10 cellular contexts compared by ENCODE assay signal in the genomic region with DNA sequence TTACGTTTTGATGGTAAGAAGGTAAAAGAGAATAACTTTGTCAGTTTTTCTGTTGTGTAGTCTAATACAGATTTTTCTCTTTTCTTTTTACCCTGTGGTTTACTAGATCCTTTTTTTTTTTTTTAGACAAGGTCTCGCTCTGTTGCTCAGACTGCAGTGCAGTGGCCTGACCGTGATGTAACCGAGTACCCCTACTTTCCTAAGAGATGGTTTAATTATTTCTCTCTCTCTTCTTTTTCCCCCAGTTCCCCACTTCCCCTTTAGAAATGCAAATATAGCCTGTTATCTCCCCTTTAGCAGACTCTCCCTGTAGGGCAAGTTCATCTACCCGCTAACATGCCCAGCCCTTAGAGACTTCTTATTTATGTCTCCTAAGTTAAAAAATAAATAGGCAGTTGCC. TPM values are rescaled to one million over a fixed set of nuclear protein-coding genes. Genes with fewer than 3 reads are reported as not detected.
DNase-seq lines count a peak whose midpoint lies in the region; ATAC-seq, FAIRE-seq and TF ChIP-seq lines count a peak whose summit lies in the region.
"Had no signal": no experiment of that assay in that cellular context is flagged by ENCODE, and none has a peak within 500 bp of the region (broad histone marks: within the 10 kb centered on the region; RNA-seq: fewer than 3 reads in every experiment).

No MANE protein-coding gene starts in this region.

- no peak for FAIRE-seq in kidney (lab: Jason Lieb, UNC)

- H3K36me3 ChIP-seq in iPS-20b (ENCODE audit: insufficient read depth, low read depth, low read length) (no peaks in the 10 kb centered on the region), kidney (ENCODE audit: control insufficient read depth in 1 of 2, insufficient read depth in 2 of 2, low read length in 2 of 2) (no peaks in the 10 kb centered on the region)

- H3K27ac ChIP-seq in iPS-20b (ENCODE audit: low read length) (no peak overlapping the region), kidney (ENCODE audit: low read depth in 2 of 2, low read length in 2 of 2) (no peak overlapping the region)
- H3K27ac ChIP-seq: parathyroid adenoma, PC-9 had no signal

- intact Hi-C loops in kidney (cut with DNase I): no loop called here
- intact Hi-C loops in lower leg skin (cut with DNase I; ENCODE audit: low total_unique reads): no loop called here

- peaks cover 31% of the 10 kb centered on the region for H3K4me1 ChIP-seq in iPS-20b (ENCODE audit: insufficient read depth, low read length)
- H3K4me1 ChIP-seq in kidney (ENCODE audit: control insufficient read depth in 1 of 2, insufficient read depth in 1 of 2, low read depth in 1 of 2, low read length in 2 of 2): peaks cover 0 to 6% of the 10 kb centered on the region in 2 donors
- H3K4me1 ChIP-seq: parathyroid adenoma had no signal

- DNase-seq in NCI-H524 treated with DMSO at 0.1 percent for 48 hours (lab: John Stamatoyannopoulos, UW): no peak
- DNase-seq in kidney: no peak
- DNase-seq in lower leg skin (ENCODE audit: low spot score in 2 of 2): no peak
- DNase-seq in DMS153 treated with DMSO at 0.1 percent for 48 hours (lab: John Stamatoyannopoulos, UW; ENCODE audit: unreplicated experiment): no peak
- DNase-seq: PC-9 had no signal

- TF ChIP-seq POLR2A in lower leg skin (IDR thresholded peaks at IDR 0.05): no peak

- H3K9me3 ChIP-seq in iPS-20b (ENCODE audit: insufficient read depth, low read depth, low read length) (no peaks in the 10 kb centered on the region), kidney (ENCODE audit: control insufficient read depth in 1 of 2, low read length in 2 of 2) (no peaks in the 10 kb centered on the region)

- peaks cover 29% of the 10 kb centered on the region for H3K27me3 ChIP-seq in iPS-20b (ENCODE audit: insufficient read depth, low read length)

- H3K9ac ChIP-seq in iPS-20b (ENCODE audit: low read depth, low read length) (no peak overlapping the region), kidney (ENCODE audit: low read length in 2 of 2) (no peak overlapping the region)
- H3K9ac ChIP-seq: parathyroid adenoma had no signal

- TF ChIP-seq CTCF in kidney (IDR thresholded peaks at IDR 0.05; ENCODE audit: borderline replicate concordance, extremely low read depth, insufficient read depth) (no peak), lower leg skin (IDR thresholded peaks at IDR 0.05) (no peak)

- ATAC-seq in GM18868 (IDR thresholded peaks at IDR 0.05; ENCODE audit: unreplicated experiment) (peak; percentile 45), GM21786 (IDR thresholded peaks at IDR 0.05; ENCODE audit: unreplicated experiment) (peak; percentile 59), HG03457 (IDR thresholded peaks at IDR 0.05; ENCODE audit: unreplicated experiment) (peak; percentile 46)

- H3K4me3 ChIP-seq in iPS-20b (ENCODE audit: low read length) (0 out of 2 replicates have a peak overlapping the region, but pooled peaks have one; percentile 2), kidney (ENCODE audit: low read length in 2 of 2) (no peak overlapping the region), lower leg skin (ENCODE audit: low read depth, poor library complexity, severe bottlenecking) (no peak overlapping the region)
- H3K4me3 ChIP-seq: PC-9 had no signal

- 88 to 90% methylated on average over 5 of the region's 5 CpGs for WGBS in lower leg skin, 2 donors

RNA-seq across cellular contexts. Expression of gene SNX25, which starts 4.4 kb away (rescaled TPM):
- total RNA-seq in kidney: 19.4 TPM
- polyA plus RNA-seq in kidney (ENCODE audit: insufficient read depth, low read depth, low replicate concordance): 8.9 TPM
- total RNA-seq in lower leg skin: 10 to 100 TPM; 13.4 to 18.3 (median 15.6) TPM

RNA-seq across cellular contexts. Expression of gene CFAP97, which starts 10.0 kb away (rescaled TPM):
- total RNA-seq in kidney (39.4 TPM), lower leg skin (10 to 100 TPM; 20.0 to 28.3 (median 26.0) TPM)
- 8.0 TPM for polyA plus RNA-seq in kidney (ENCODE audit: insufficient read depth, low read depth, low replicate concordance)
